Comparison of ENCODE assay signal across 20 cellular contexts in genomic region chr1:46310321-46310720, GRCh38. TPM values are rescaled to one million over a fixed set of nuclear protein-coding genes. Genes with fewer than 3 reads are reported as not detected.
DNase-seq lines count a peak whose midpoint lies in the region; ATAC-seq, FAIRE-seq and TF ChIP-seq lines count a peak whose summit lies in the region.
"Had no signal": no experiment of that assay in that cellular context is flagged by ENCODE, and none has a peak within 500 bp of the region (broad histone marks: within the 10 kb centered on the region; RNA-seq: fewer than 3 reads in every experiment).

No MANE protein-coding gene starts in this region.

- TF ChIP-seq EP300 in HepG2 (IDR thresholded peaks at IDR 0.05; ENCODE audit: low read depth in 2 of 2, low read length in 2 of 2) (no peak), HepG2 (CRISPR knock-in tag; IDR thresholded peaks at IDR 0.05; ENCODE audit: borderline replicate concordance) (no peak)

- 92% methylated on average over 4 of the region's 4 CpGs for WGBS in HepG2 (ENCODE audit: low lambda C conversion rate)
- WGBS in right lobe of liver (ENCODE audit: insufficient coverage, low coverage, low lambda C conversion rate, missing lambda C conversion rate): 88% methylated on average over 3 of the region's 4 CpGs

- H3K36me3 Mint-ChIP-seq in endothelial cell (ENCODE audit: low read depth, unreplicated experiment): peaks cover 28% of the 10 kb centered on the region
- peaks cover 21% of the 10 kb centered on the region for H3K36me3 Mint-ChIP-seq in progenitor cell of endocrine pancreas (ENCODE audit: insufficient read depth)
- peaks cover 71% of the 10 kb centered on the region for H3K36me3 Mint-ChIP-seq in activated T-helper 2 cell treated with anti-CD3 and anti-CD28 coated beads, Interferon-gamma antibody, Interleukin-2, Interleukin-4, amounts not matched to agents 10 μg/mL and 5 μg/mL and 100 μg/mL, durations not matched to agents 14 hours and 24 hours and 36 hours (ENCODE audit: low read depth)

- H3K27me3 Mint-ChIP-seq in endothelial cell (ENCODE audit: unreplicated experiment): peaks cover 5% of the 10 kb centered on the region
- no peaks in the 10 kb centered on the region for H3K27me3 Mint-ChIP-seq in progenitor cell of endocrine pancreas
- H3K27me3 Mint-ChIP-seq in activated T-helper 2 cell treated with anti-CD3 and anti-CD28 coated beads, Interferon-gamma antibody, Interleukin-2, Interleukin-4, amounts not matched to agents 10 μg/mL and 5 μg/mL and 100 μg/mL, durations not matched to agents 14 hours and 24 hours and 36 hours (ENCODE audit: low read depth): no peaks in the 10 kb centered on the region
- H3K27me3 Mint-ChIP-seq: B cell; CD4-positive, CD25-positive, alpha-beta regulatory T cell had no signal

- H3K27ac Mint-ChIP-seq in endothelial cell (ENCODE audit: unreplicated experiment) (no peak overlapping the region), progenitor cell of endocrine pancreas (peak overlapping the region; percentile 70)
- H3K27ac Mint-ChIP-seq in activated T-helper 2 cell treated with anti-CD3 and anti-CD28 coated beads, Interferon-gamma antibody, Interleukin-2, Interleukin-4, amounts not matched to agents 10 μg/mL and 5 μg/mL and 100 μg/mL, durations not matched to agents 14 hours and 24 hours and 36 hours: no peak overlapping the region
- H3K27ac Mint-ChIP-seq: B cell; CD4-positive, CD25-positive, alpha-beta regulatory T cell; CD8-positive, alpha-beta T cell had no signal

- H3K4me3 Mint-ChIP-seq in endothelial cell (ENCODE audit: unreplicated experiment): peak overlapping the region; percentile 68
- H3K4me3 Mint-ChIP-seq in progenitor cell of endocrine pancreas (ENCODE audit: low read depth): no peak overlapping the region
- no peak overlapping the region for H3K4me3 Mint-ChIP-seq in activated T-helper 2 cell treated with anti-CD3 and anti-CD28 coated beads, Interferon-gamma antibody, Interleukin-2, Interleukin-4, amounts not matched to agents 10 μg/mL and 5 μg/mL and 100 μg/mL, durations not matched to agents 14 hours and 24 hours and 36 hours (ENCODE audit: low read depth)
- H3K4me3 Mint-ChIP-seq: B cell; CD4-positive, CD25-positive, alpha-beta regulatory T cell; CD8-positive, alpha-beta T cell had no signal

- TF ChIP-seq RAD21 in HepG2 (CRISPR knock-in tag; IDR thresholded peaks at IDR 0.05): no peak

- CTCF ChIA-PET in HepG2 (lab: Yijun Ruan, JAX; ENCODE audit: low intra/inter-chr PET ratio, low total read pairs): no interaction called here

- H3K9me3 Mint-ChIP-seq in endothelial cell (ENCODE audit: unreplicated experiment) (no peaks in the 10 kb centered on the region), progenitor cell of endocrine pancreas (ENCODE audit: low read depth) (no peaks in the 10 kb centered on the region)
- no peaks in the 10 kb centered on the region for H3K9me3 Mint-ChIP-seq in activated T-helper 2 cell treated with anti-CD3 and anti-CD28 coated beads, Interferon-gamma antibody, Interleukin-2, Interleukin-4, amounts not matched to agents 10 μg/mL and 5 μg/mL and 100 μg/mL, durations not matched to agents 14 hours and 24 hours and 36 hours
- H3K9me3 Mint-ChIP-seq: CD4-positive, CD25-positive, alpha-beta regulatory T cell; CD8-positive, alpha-beta T cell had no signal

- TF ChIP-seq POLR2A in HepG2 (IDR thresholded peaks at IDR 0.05; ENCODE audit: insufficient read depth in 1 of 2, low read depth in 2 of 2, low read length in 2 of 2) (no peak), right lobe of liver (IDR thresholded peaks at IDR 0.05) (no peak)

- H3K4me1 Mint-ChIP-seq in endothelial cell (ENCODE audit: unreplicated experiment) (peaks cover 17% of the 10 kb centered on the region), progenitor cell of endocrine pancreas (ENCODE audit: low read depth) (peaks cover 2% of the 10 kb centered on the region)
- H3K4me1 Mint-ChIP-seq in activated T-helper 2 cell treated with anti-CD3 and anti-CD28 coated beads, Interferon-gamma antibody, Interleukin-2, Interleukin-4, amounts not matched to agents 10 μg/mL and 5 μg/mL and 100 μg/mL, durations not matched to agents 14 hours and 24 hours and 36 hours (ENCODE audit: low read depth): peaks cover 15% of the 10 kb centered on the region

- TF ChIP-seq CTCF in HepG2 (CRISPR knock-in tag; IDR thresholded peaks at IDR 0.05): no peak
- TF ChIP-seq CTCF in right lobe of liver (IDR thresholded peaks at IDR 0.05): no peak
- TF ChIP-seq CTCF in endothelial cell (IDR thresholded peaks at IDR 0.05; ENCODE audit: unreplicated experiment): no peak
- no peak for TF ChIP-seq CTCF in progenitor cell of endocrine pancreas (IDR thresholded peaks at IDR 0.05; ENCODE audit: unreplicated experiment)

- peaks cover 42% of the 10 kb centered on the region for H3K79me2 ChIP-seq in HepG2 (ENCODE audit: insufficient read depth, low read length)

- peaks cover 29% of the 10 kb centered on the region for H4K20me1 ChIP-seq in HepG2 (ENCODE audit: insufficient read depth, low read length)

- H3K4me2 ChIP-seq in HepG2 (ENCODE audit: low read depth, low read length): no peak overlapping the region
- H3K4me2 ChIP-seq: BLaER1 had no signal

- BruUV-seq in HepG2 (replicated peaks; lab: Mats Ljungman, UMichigan): no TSS peak

- FAIRE-seq in HepG2 (lab: Jason Lieb, UNC): no peak
- FAIRE-seq: A204.1, GM12891, GM18507 had no signal

- in situ Hi-C loops in HepG2 (cut with HindIII; ENCODE audit: extremely low pct_ligation_motif_present, low pct_unique_long_range_greater_than_20kb): no loop called here

- no peaks in the 10 kb centered on the region for H3K9me3 ChIP-seq in HepG2 (ENCODE audit: low read length)
- no peaks in the 10 kb centered on the region for H3K9me3 ChIP-seq in right lobe of liver
- H3K9me3 ChIP-seq: BLaER1 had no signal

- POLR2A ChIA-PET in HepG2 (lab: Yijun Ruan, JAX): no interaction called here

- no peak for DNase-seq in HepG2 (ENCODE audit: low spot score)
- no peak for DNase-seq in right lobe of liver
- DNase-seq in endothelial cell (ENCODE audit: low spot score): no peak
- no peak for DNase-seq in progenitor cell of endocrine pancreas (ENCODE audit: low spot score, unreplicated experiment)
- DNase-seq in activated T-helper 2 cell treated with anti-CD3 and anti-CD28 coated beads, Interferon-gamma antibody, Interleukin-2, Interleukin-4, amounts not matched to agents 10 μg/mL and 5 μg/mL and 100 μg/mL, durations not matched to agents 14 hours and 24 hours and 36 hours (ENCODE audit: low spot score): no peak
- DNase-seq in effector CD8-positive, alpha-beta T cell (lab: John Stamatoyannopoulos, UW): no peak
- DNase-seq: CD4-positive, CD25-positive, alpha-beta regulatory T cell; CD8-positive, alpha-beta T cell; DMS53; DMS79 treated with DMSO at 0.1 percent for 48 hours; GF-D8; H7; HCEC 1CT had no signal

- ATAC-seq in HepG2 (no peak), right lobe of liver (no peak)
- ATAC-seq: CD8-positive, alpha-beta T cell had no signal

- no peak overlapping the region for H3K27ac ChIP-seq in HepG2 (ENCODE audit: extremely low read length, insufficient read depth, low read length)
- no peak overlapping the region for H3K27ac ChIP-seq in right lobe of liver
- H3K27ac ChIP-seq: 22Rv1, BLaER1, C4-2B had no signal

- H3K4me3 ChIP-seq in HepG2 (replicated peaks in 1 of 3; ENCODE audit: insufficient read depth in 1 of 3, low read depth in 2 of 3, low read length in 3 of 3): no peak overlapping the region
- H3K4me3 ChIP-seq in right lobe of liver: no peak overlapping the region
- H3K4me3 ChIP-seq: BLaER1 had no signal

- peaks cover 15 to 60% of the 10 kb centered on the region in 2 experiments for H3K36me3 ChIP-seq in HepG2 (replicated peaks in 1 of 2; ENCODE audit: control insufficient read depth in 1 of 2, insufficient read depth in 2 of 2, low read length in 2 of 2)
- peaks cover 0 to 50% (median 27%) of the 10 kb centered on the region in 4 donors for H3K36me3 ChIP-seq in right lobe of liver

- peaks cover 33% of the 10 kb centered on the region for H3K4me1 ChIP-seq in HepG2 (ENCODE audit: insufficient read depth, low read length)
- H3K4me1 ChIP-seq in right lobe of liver: peaks cover 0 to 7% (median 0%) of the 10 kb centered on the region in 4 donors

- intact Hi-C loops in HepG2 (cut with micrococcal nuclease; ENCODE audit: unreplicated experiment) (no loop called here), right lobe of liver (cut with DNase I) (no loop called here)
- intact Hi-C loops in activated T-helper 2 cell treated with anti-CD3 and anti-CD28 coated beads, Interferon-gamma antibody, Interleukin-2, Interleukin-4, amounts not matched to agents 10 μg/mL and 5 μg/mL and 100 μg/mL, durations not matched to agents 14 hours and 24 hours and 36 hours (cut with micrococcal nuclease): no loop called here

- no peaks in the 10 kb centered on the region for H3K27me3 ChIP-seq in HepG2 (ENCODE audit: control insufficient read depth in 1 of 2, insufficient read depth in 2 of 2, low read length in 2 of 2)
- no peaks in the 10 kb centered on the region for H3K27me3 ChIP-seq in right lobe of liver
- H3K27me3 ChIP-seq: BLaER1 had no signal

- no peak overlapping the region for H2AFZ ChIP-seq in HepG2 (ENCODE audit: low read length)

- no peak overlapping the region for H3K9ac ChIP-seq in HepG2 (ENCODE audit: insufficient read depth, low read depth, low read length)
- H3K9ac ChIP-seq: BLaER1 had no signal

RNA-seq across cellular contexts. Expression of gene UQCRH, which starts 6.8 kb away (rescaled TPM):
- 556 and 776 TPM in 2 replicates for total RNA-seq in HepG2 (2016; rRNA removed; fragmentation: Illumina TruSeq; extraction: Trizol)
- 326 and 342 TPM in 2 replicates for total RNA-seq in HepG2 (2016; cell fraction: cytosol; rRNA removed; fragmentation: Illumina TruSeq; extraction: Trizol; ENCODE audit: low read depth)
- 557 and 814 TPM in 2 replicates for total RNA-seq in HepG2 (2016; cell fraction: insoluble cytoplasmic fraction; rRNA removed; fragmentation: Illumina TruSeq; extraction: Trizol)
- 684 and 739 TPM in 2 replicates for total RNA-seq in HepG2 (2016; cell fraction: membrane; rRNA removed; fragmentation: Illumina TruSeq; extraction: Trizol)
- total RNA-seq in HepG2 (2016; cell fraction: nucleus; rRNA removed; fragmentation: Illumina TruSeq; extraction: Trizol): 202 and 207 TPM in 2 replicates
- 389 and 548 TPM in 2 replicates for polyA plus RNA-seq in HepG2 (2011; rRNA removed)
- polyA plus RNA-seq in HepG2 (2011; cell fraction: cytosol; rRNA removed): 498 and 858 TPM in 2 replicates
- 97.1 and 129 TPM in 2 replicates for polyA plus RNA-seq in HepG2 (2011; cell fraction: nucleus; rRNA removed)
- 542 and 600 TPM in 2 replicates for polyA plus RNA-seq in HepG2 (2012)
- 372 and 389 TPM in 2 replicates for polyA plus RNA-seq in HepG2 (2016; cell fraction: cytosol; fragmentation: Illumina TruSeq; extraction: Trizol; ENCODE audit: low read depth)
- 673 and 752 TPM in 2 replicates for polyA plus RNA-seq in HepG2 (2016; cell fraction: insoluble cytoplasmic fraction; fragmentation: Illumina TruSeq; extraction: Trizol; ENCODE audit: low read depth)
- 615 and 634 TPM in 2 replicates for polyA plus RNA-seq in HepG2 (2016; cell fraction: membrane; fragmentation: Illumina TruSeq; extraction: Trizol; ENCODE audit: low read depth)
- 308 and 323 TPM in 2 replicates for polyA plus RNA-seq in HepG2 (2016; cell fraction: nucleus; fragmentation: Illumina TruSeq; extraction: Trizol; ENCODE audit: insufficient read depth, low read depth)
- 40.3 and 86.2 TPM in 2 replicates for polyA minus RNA-seq in HepG2 (2011; rRNA and poly(A)+ RNA removed; ENCODE audit: low replicate concordance)
- 75.1 and 87.3 TPM in 2 replicates for polyA minus RNA-seq in HepG2 (2011; cell fraction: cytosol; rRNA and poly(A)+ RNA removed)
- polyA minus RNA-seq in HepG2 (2011; cell fraction: nucleus; rRNA and poly(A)+ RNA removed): 50.6 and 82.3 TPM in 2 replicates
- total RNA-seq in right lobe of liver: 100 to 1,000 TPM in 2 of 6 experiments, 10 to 100 TPM in 4; 71.6 to 244 (median 90.4) TPM
- 317 TPM for total RNA-seq in endothelial cell (ENCODE audit: unreplicated experiment)
- total RNA-seq in progenitor cell of endocrine pancreas: 221 and 228 TPM in 2 replicates
- 262 and 275 TPM in 2 replicates for total RNA-seq in activated T-helper 2 cell treated with anti-CD3 and anti-CD28 coated beads, Interferon-gamma antibody, Interleukin-2, Interleukin-4, amounts not matched to agents 10 μg/mL and 5 μg/mL and 100 μg/mL, durations not matched to agents 14 hours and 24 hours and 36 hours

RNA-seq across cellular contexts. Expression of gene LRRC41, which starts 6.9 kb away (rescaled TPM):
- total RNA-seq in HepG2 (2016; rRNA removed; fragmentation: Illumina TruSeq; extraction: Trizol) (51.9 and 53.6 TPM in 2 replicates), right lobe of liver (10 to 100 TPM; 24.4 to 37.0 (median 29.0) TPM), endothelial cell (ENCODE audit: unreplicated experiment) (73.5 TPM), progenitor cell of endocrine pancreas (100 and 103 TPM in 2 replicates)
- total RNA-seq in HepG2 (2016; cell fraction: cytosol; rRNA removed; fragmentation: Illumina TruSeq; extraction: Trizol; ENCODE audit: low read depth): 8.7 and 10.1 TPM in 2 replicates
- total RNA-seq in HepG2 (2016; cell fraction: insoluble cytoplasmic fraction; rRNA removed; fragmentation: Illumina TruSeq; extraction: Trizol): 44.9 and 54.0 TPM in 2 replicates
- total RNA-seq in HepG2 (2016; cell fraction: membrane; rRNA removed; fragmentation: Illumina TruSeq; extraction: Trizol): 22.7 and 23.9 TPM in 2 replicates
- total RNA-seq in HepG2 (2016; cell fraction: nucleus; rRNA removed; fragmentation: Illumina TruSeq; extraction: Trizol): 37.9 and 43.3 TPM in 2 replicates
- polyA plus RNA-seq in HepG2 (2011; rRNA removed): 48.1 and 64.1 TPM in 2 replicates
- polyA plus RNA-seq in HepG2 (2011; cell fraction: cytosol; rRNA removed): 44.5 and 50.8 TPM in 2 replicates
- polyA plus RNA-seq in HepG2 (2011; cell fraction: nucleus; rRNA removed): 63.0 and 69.0 TPM in 2 replicates
- polyA plus RNA-seq in HepG2 (2012): 28.1 and 28.9 TPM in 2 replicates
- 5.9 and 6.3 TPM in 2 replicates for polyA plus RNA-seq in HepG2 (2016; cell fraction: cytosol; fragmentation: Illumina TruSeq; extraction: Trizol; ENCODE audit: low read depth)
- polyA plus RNA-seq in HepG2 (2016; cell fraction: insoluble cytoplasmic fraction; fragmentation: Illumina TruSeq; extraction: Trizol; ENCODE audit: low read depth): 40.8 and 53.0 TPM in 2 replicates
- 13.1 and 15.2 TPM in 2 replicates for polyA plus RNA-seq in HepG2 (2016; cell fraction: membrane; fragmentation: Illumina TruSeq; extraction: Trizol; ENCODE audit: low read depth)
- 60.2 and 64.7 TPM in 2 replicates for polyA plus RNA-seq in HepG2 (2016; cell fraction: nucleus; fragmentation: Illumina TruSeq; extraction: Trizol; ENCODE audit: insufficient read depth, low read depth)
- 54.6 and 133 TPM in 2 replicates for polyA minus RNA-seq in HepG2 (2011; rRNA and poly(A)+ RNA removed; ENCODE audit: low replicate concordance)
- 44.0 and 45.3 TPM in 2 replicates for polyA minus RNA-seq in HepG2 (2011; cell fraction: cytosol; rRNA and poly(A)+ RNA removed)
- polyA minus RNA-seq in HepG2 (2011; cell fraction: nucleus; rRNA and poly(A)+ RNA removed): 36.3 and 42.6 TPM in 2 replicates
- 70.1 and 70.6 TPM in 2 replicates for total RNA-seq in activated T-helper 2 cell treated with anti-CD3 and anti-CD28 coated beads, Interferon-gamma antibody, Interleukin-2, Interleukin-4, amounts not matched to agents 10 μg/mL and 5 μg/mL and 100 μg/mL, durations not matched to agents 14 hours and 24 hours and 36 hours

RNA-seq across cellular contexts. Expression of gene NSUN4, which starts 30.3 kb away (rescaled TPM):
- 23.5 and 27.1 TPM in 2 replicates for total RNA-seq in HepG2 (2016; rRNA removed; fragmentation: Illumina TruSeq; extraction: Trizol)
- total RNA-seq in HepG2 (2016; cell fraction: cytosol; rRNA removed; fragmentation: Illumina TruSeq; extraction: Trizol; ENCODE audit: low read depth): 1.7 and 2.5 TPM in 2 replicates
- 22.9 and 26.3 TPM in 2 replicates for total RNA-seq in HepG2 (2016; cell fraction: insoluble cytoplasmic fraction; rRNA removed; fragmentation: Illumina TruSeq; extraction: Trizol)
- 6.1 and 6.8 TPM in 2 replicates for total RNA-seq in HepG2 (2016; cell fraction: membrane; rRNA removed; fragmentation: Illumina TruSeq; extraction: Trizol)
- total RNA-seq in HepG2 (2016; cell fraction: nucleus; rRNA removed; fragmentation: Illumina TruSeq; extraction: Trizol): 15.4 and 15.9 TPM in 2 replicates
- polyA plus RNA-seq in HepG2 (2011; rRNA removed): 21.5 and 24.0 TPM in 2 replicates
- 27.6 and 30.4 TPM in 2 replicates for polyA plus RNA-seq in HepG2 (2011; cell fraction: cytosol; rRNA removed)
- polyA plus RNA-seq in HepG2 (2011; cell fraction: nucleus; rRNA removed): 14.3 and 18.3 TPM in 2 replicates
- 15.8 and 20.3 TPM in 2 replicates for polyA plus RNA-seq in HepG2 (2012)
- polyA plus RNA-seq in HepG2 (2016; cell fraction: cytosol; fragmentation: Illumina TruSeq; extraction: Trizol; ENCODE audit: low read depth): 1.5 and 1.8 TPM in 2 replicates
- 18.9 and 21.3 TPM in 2 replicates for polyA plus RNA-seq in HepG2 (2016; cell fraction: insoluble cytoplasmic fraction; fragmentation: Illumina TruSeq; extraction: Trizol; ENCODE audit: low read depth)
- polyA plus RNA-seq in HepG2 (2016; cell fraction: membrane; fragmentation: Illumina TruSeq; extraction: Trizol; ENCODE audit: low read depth): 3.4 and 4.0 TPM in 2 replicates
- 14.9 and 17.2 TPM in 2 replicates for polyA plus RNA-seq in HepG2 (2016; cell fraction: nucleus; fragmentation: Illumina TruSeq; extraction: Trizol; ENCODE audit: insufficient read depth, low read depth)
- polyA minus RNA-seq in HepG2 (2011; rRNA and poly(A)+ RNA removed; ENCODE audit: low replicate concordance): 146 and 163 TPM in 2 replicates
- 15.6 and 17.8 TPM in 2 replicates for polyA minus RNA-seq in HepG2 (2011; cell fraction: cytosol; rRNA and poly(A)+ RNA removed)
- 21.8 and 25.9 TPM in 2 replicates for polyA minus RNA-seq in HepG2 (2011; cell fraction: nucleus; rRNA and poly(A)+ RNA removed)
- 10 to 100 TPM in 5 of 6 experiments, 1 to 10 TPM in 1; 8.5 to 13.0 (median 12.2) TPM for total RNA-seq in right lobe of liver
- total RNA-seq in endothelial cell (ENCODE audit: unreplicated experiment): 27.8 TPM
- 25.0 and 30.3 TPM in 2 replicates for total RNA-seq in progenitor cell of endocrine pancreas
- 37.2 and 37.6 TPM in 2 replicates for total RNA-seq in activated T-helper 2 cell treated with anti-CD3 and anti-CD28 coated beads, Interferon-gamma antibody, Interleukin-2, Interleukin-4, amounts not matched to agents 10 μg/mL and 5 μg/mL and 100 μg/mL, durations not matched to agents 14 hours and 24 hours and 36 hours
